Comparison of ENCODE assay signal across 8 cellular contexts in genomic region chr13:20943519-20944012, GRCh38. TPM values are rescaled to one million over a fixed set of nuclear protein-coding genes. Genes with fewer than 3 reads are reported as not detected.
A peak's percentile ranks its signal among the peaks of the same experiment; 100 is the strongest.
DNase-seq lines count a peak whose midpoint lies in the region; ATAC-seq, FAIRE-seq and TF ChIP-seq lines count a peak whose summit lies in the region.

No MANE protein-coding gene starts in this region.

- H3K4me3 Mint-ChIP-seq in CD4-positive, CD25-positive, alpha-beta regulatory T cell: no peak overlapping the region
- no peak overlapping the region for H3K4me3 Mint-ChIP-seq in T-helper 2 cell treated with Interferon-gamma antibody and Interleukin-4, amounts not matched to agents 5 μg/mL and 100 μg/mL, for 36 hours
- H3K4me3 Mint-ChIP-seq in astrocyte (ENCODE audit: unreplicated experiment): no peak overlapping the region

- peaks cover 0 to 1% (median 0%) of the 10 kb centered on the region in 7 donors for H3K9me3 Mint-ChIP-seq in CD4-positive, CD25-positive, alpha-beta regulatory T cell
- no peaks in the 10 kb centered on the region for H3K9me3 Mint-ChIP-seq in T-helper 2 cell treated with Interferon-gamma antibody and Interleukin-4, amounts not matched to agents 5 μg/mL and 100 μg/mL, for 36 hours
- H3K9me3 Mint-ChIP-seq in astrocyte (ENCODE audit: unreplicated experiment): peaks cover 1% of the 10 kb centered on the region

- no peak overlapping the region for H3K4me3 ChIP-seq in CD4-positive, CD25-positive, alpha-beta regulatory T cell (ENCODE audit: low read depth, low read length)
- H3K4me3 ChIP-seq in astrocyte (ENCODE audit: insufficient read depth, low read depth, low read length): no peak overlapping the region
- H3K4me3 ChIP-seq in right cardiac atrium (ENCODE audit: low read length): no peak overlapping the region
- H3K4me3 ChIP-seq in rectal smooth muscle tissue (ENCODE audit: low read length): no peak overlapping the region
- peak overlapping the region; percentile 1 to 16 for H3K4me3 ChIP-seq in vagina

- peak overlapping the region; percentile 51 for H2AFZ ChIP-seq in astrocyte (ENCODE audit: low read depth, low read length)

- no peaks in the 10 kb centered on the region for H3K36me3 Mint-ChIP-seq in CD4-positive, CD25-positive, alpha-beta regulatory T cell
- no peaks in the 10 kb centered on the region for H3K36me3 Mint-ChIP-seq in T-helper 2 cell treated with Interferon-gamma antibody and Interleukin-4, amounts not matched to agents 5 μg/mL and 100 μg/mL, for 36 hours (ENCODE audit: low read depth)
- H3K36me3 Mint-ChIP-seq in astrocyte (ENCODE audit: low read depth, unreplicated experiment): no peaks in the 10 kb centered on the region

- peaks cover 66% of the 10 kb centered on the region for H3K27me3 Mint-ChIP-seq in CD4-positive, CD25-positive, alpha-beta regulatory T cell
- H3K27me3 Mint-ChIP-seq in T-helper 2 cell treated with Interferon-gamma antibody and Interleukin-4, amounts not matched to agents 5 μg/mL and 100 μg/mL, for 36 hours (ENCODE audit: low read depth): peaks cover 39% of the 10 kb centered on the region
- peaks cover 14% of the 10 kb centered on the region for H3K27me3 Mint-ChIP-seq in astrocyte (ENCODE audit: low read depth, unreplicated experiment)

- H3K4me1 Mint-ChIP-seq in CD4-positive, CD25-positive, alpha-beta regulatory T cell: peaks cover 0 to 7% (median 0%) of the 10 kb centered on the region in 4 donors
- peaks cover 6% of the 10 kb centered on the region for H3K4me1 Mint-ChIP-seq in T-helper 2 cell treated with Interferon-gamma antibody and Interleukin-4, amounts not matched to agents 5 μg/mL and 100 μg/mL, for 36 hours (ENCODE audit: low read depth)
- H3K4me1 Mint-ChIP-seq in astrocyte (ENCODE audit: low read depth, unreplicated experiment): peaks cover 2% of the 10 kb centered on the region

- FAIRE-seq in astrocyte (lab: Jason Lieb, UNC): peak; percentile 80

- TF ChIP-seq POLR2A in vagina (IDR thresholded peaks at IDR 0.05): no peak

- peak overlapping the region; percentile 68 for H3K4me2 ChIP-seq in astrocyte (ENCODE audit: low read length)

- no peak overlapping the region for H3K27ac ChIP-seq in CD4-positive, CD25-positive, alpha-beta regulatory T cell (ENCODE audit: insufficient read depth, low read length, poor library complexity, severe bottlenecking)
- peak overlapping the region; percentile 57 for H3K27ac ChIP-seq in astrocyte (ENCODE audit: low read depth, low read length)
- H3K27ac ChIP-seq in right cardiac atrium (ENCODE audit: low read length): no peak overlapping the region
- H3K27ac ChIP-seq in rectal smooth muscle tissue (ENCODE audit: low read depth, low read length): peak overlapping the region; percentile 67
- H3K27ac ChIP-seq in vagina: peak overlapping the region; percentile 61

- peak; percentile 13 to 62 (median 42) for DNase-seq in CD4-positive, CD25-positive, alpha-beta regulatory T cell
- DNase-seq in NCI-H146 treated with DMSO at 0.1 percent for 48 hours (lab: John Stamatoyannopoulos, UW; ENCODE audit: unreplicated experiment) (peak; percentile 13), astrocyte (ENCODE audit: low read depth) (peak; percentile 89), right cardiac atrium (peak; percentile 87 to 96 (median 92)), vagina (ENCODE audit: extremely low spot score in 2 of 2) (peak in 1 of 2 donors; percentile 92)
- DNase-seq in T-helper 2 cell treated with Interferon-gamma antibody and Interleukin-4, amounts not matched to agents 5 μg/mL and 100 μg/mL, for 36 hours (ENCODE audit: low spot score): peak; percentile 50

- H3K9me3 ChIP-seq in CD4-positive, CD25-positive, alpha-beta regulatory T cell (ENCODE audit: control insufficient read depth in 2 of 2, low read length in 2 of 2): no peaks in the 10 kb centered on the region
- no peaks in the 10 kb centered on the region for H3K9me3 ChIP-seq in astrocyte (ENCODE audit: insufficient read depth, low read depth, low read length)
- no peaks in the 10 kb centered on the region for H3K9me3 ChIP-seq in right cardiac atrium (ENCODE audit: control insufficient read depth, low read length)
- no peaks in the 10 kb centered on the region for H3K9me3 ChIP-seq in vagina

- intact Hi-C loops in right cardiac atrium (cut with DNase I) (loop anchor here in 3 of 4 donors (5.0 to 10.0 kb wide), 7 partner anchors 111 to 539 kb away; partner anchors contain the start of genes LATS2 (in 1 of the 3), MRPL57 (in 1 of the 3) and SKA3 (in 1 of the 3)), vagina (cut with DNase I) (loop anchor here (5.0 to 10.0 kb wide), 2 partner anchors 131 to 189 kb away; no protein-coding TSS in a partner anchor)

- no peak overlapping the region for H3K27ac Mint-ChIP-seq in CD4-positive, CD25-positive, alpha-beta regulatory T cell
- no peak overlapping the region for H3K27ac Mint-ChIP-seq in T-helper 2 cell treated with Interferon-gamma antibody and Interleukin-4, amounts not matched to agents 5 μg/mL and 100 μg/mL, for 36 hours
- H3K27ac Mint-ChIP-seq in astrocyte (ENCODE audit: unreplicated experiment): peak overlapping the region; percentile 75

- peak; percentile 52 to 60 for ATAC-seq in CD4-positive, CD25-positive, alpha-beta regulatory T cell (ENCODE audit: low read depth in 2 of 2)
- ATAC-seq in GM21390 (IDR thresholded peaks at IDR 0.05; ENCODE audit: unreplicated experiment) (peak; percentile 64), right cardiac atrium (peak; percentile 95)

- no peaks in the 10 kb centered on the region for H3K27me3 ChIP-seq in CD4-positive, CD25-positive, alpha-beta regulatory T cell (ENCODE audit: control insufficient read depth, insufficient read depth, low read length)
- peaks cover 2% of the 10 kb centered on the region for H3K27me3 ChIP-seq in astrocyte (ENCODE audit: insufficient read depth, low read length)
- no peaks in the 10 kb centered on the region for H3K27me3 ChIP-seq in right cardiac atrium (ENCODE audit: control insufficient read depth, insufficient read depth)
- no peaks in the 10 kb centered on the region for H3K27me3 ChIP-seq in rectal smooth muscle tissue (ENCODE audit: control insufficient read depth, insufficient read depth, low read length)
- H3K27me3 ChIP-seq in vagina: no peaks in the 10 kb centered on the region

- no peaks in the 10 kb centered on the region for H3K36me3 ChIP-seq in CD4-positive, CD25-positive, alpha-beta regulatory T cell (ENCODE audit: control insufficient read depth, insufficient read depth, low read length)
- H3K36me3 ChIP-seq in astrocyte (ENCODE audit: insufficient read depth, low read length) (no peaks in the 10 kb centered on the region), rectal smooth muscle tissue (ENCODE audit: control insufficient read depth, insufficient read depth, low read length) (no peaks in the 10 kb centered on the region), vagina (no peaks in the 10 kb centered on the region)

- peaks cover 6% of the 10 kb centered on the region for H3K4me1 ChIP-seq in CD4-positive, CD25-positive, alpha-beta regulatory T cell (ENCODE audit: control insufficient read depth, insufficient read depth, low read length, poor library complexity, severe bottlenecking)
- H3K4me1 ChIP-seq in astrocyte (ENCODE audit: insufficient read depth, low read length) (peaks cover 4% of the 10 kb centered on the region), right cardiac atrium (ENCODE audit: control insufficient read depth, insufficient read depth, low read length) (no peaks in the 10 kb centered on the region), rectal smooth muscle tissue (ENCODE audit: control insufficient read depth, insufficient read depth, low read length) (peaks cover 8% of the 10 kb centered on the region), vagina (peaks cover 12% of the 10 kb centered on the region)

- H3K9ac ChIP-seq in astrocyte (ENCODE audit: low read length) (peak overlapping the region; percentile 65), rectal smooth muscle tissue (ENCODE audit: low read length) (no peak overlapping the region)

- no peaks in the 10 kb centered on the region for H4K20me1 ChIP-seq in astrocyte (ENCODE audit: insufficient read depth, low read length)

- no peaks in the 10 kb centered on the region for H3K79me2 ChIP-seq in astrocyte (ENCODE audit: insufficient read depth, low read length)

- TF ChIP-seq CTCF in astrocyte (IDR thresholded peaks at IDR 0.05; ENCODE audit: insufficient read depth, low read depth, low read length) (peak; percentile 99), vagina (IDR thresholded peaks at IDR 0.05) (peak; percentile 70 to 94 (median 93))

- WGBS in right cardiac atrium: 26% methylated on average over 14 of the region's 14 CpGs

RNA-seq across cellular contexts. Expression of gene XPO4, which starts 41.0 kb away (rescaled TPM):
- 26.3 TPM for total RNA-seq in CD4-positive, CD25-positive, alpha-beta regulatory T cell
- polyA plus RNA-seq in CD4-positive, CD25-positive, alpha-beta regulatory T cell: 1 to 10 TPM; 4.4 to 8.8 (median 7.3) TPM
- total RNA-seq in astrocyte (19.3 and 19.9 TPM in 2 replicates), right cardiac atrium (10 to 100 TPM in 3 of 4 donors, 1 to 10 TPM in 1; 9.3 to 13.8 (median 10.5) TPM), vagina (17.7 TPM)
- polyA plus RNA-seq in right cardiac atrium: 2.9 TPM

Comparison
In these comparisons a context has a peak if more than half of its experiments do, and no peak if none do; other contexts are left out.
1. H3K27ac ChIP-seq: peak in astrocyte (single experiment), rectal smooth muscle tissue (single experiment) and vagina (single experiment); none in CD4-positive, CD25-positive, alpha-beta regulatory T cell (single experiment) and right cardiac atrium (single experiment).
2. H3K4me3 ChIP-seq: peak in vagina (2 of 2); none in CD4-positive, CD25-positive, alpha-beta regulatory T cell (single experiment), astrocyte (single experiment), right cardiac atrium (single experiment) and rectal smooth muscle tissue (single experiment).
3. Peak in every context shown above with its lines, with median percentiles within 50 percentile points of each other: ATAC-seq.